8 cellular contexts compared by ENCODE assay signal in genomic region chr9:72477862-72478564, GRCh38. TPM values are rescaled to one million over a fixed set of nuclear protein-coding genes. Genes with fewer than 3 reads are reported as not detected.
DNase-seq lines count a peak whose midpoint lies in the region; ATAC-seq and TF ChIP-seq lines count a peak whose summit lies in the region.

No MANE protein-coding gene starts in this region.

- no peak overlapping the region for H3K9ac ChIP-seq in HUES6 (ENCODE audit: low read length)
- H3K9ac ChIP-seq in adipocyte (ENCODE audit: low read length) = no peak overlapping the region

- peaks cover 24% of the 10 kb centered on the region for H3K4me1 Mint-ChIP-seq in CD14-positive monocyte
- peaks cover 9 to 14% of the 10 kb centered on the region in 2 donors for H3K4me1 Mint-ChIP-seq in natural killer cell treated with Interleukin-12 subunit alpha and Interleukin-12 subunit beta and Interleukin-15 and Interleukin-18, amount 100 ng/mL, for 72 hours (ENCODE audit: low read depth in 2 of 2)

- TF ChIP-seq CTCF in CD14-positive monocyte (IDR thresholded peaks at IDR 0.05) = no peak

- no peaks in the 10 kb centered on the region for H3K27me3 ChIP-seq in HUES6 (ENCODE audit: control insufficient read depth, insufficient read depth, low read length)
- H3K27me3 ChIP-seq in adipocyte (replicated peaks; ENCODE audit: control insufficient read depth, insufficient read depth, low read length) = no peaks in the 10 kb centered on the region

- peak overlapping the region in 1 of 2 donors; percentile 63 for H3K4me3 Mint-ChIP-seq in CD14-positive monocyte
- no peak overlapping the region for H3K4me3 Mint-ChIP-seq in natural killer cell treated with Interleukin-12 subunit alpha and Interleukin-12 subunit beta and Interleukin-15 and Interleukin-18, amount 100 ng/mL, for 72 hours

- intact Hi-C loops in CD14-positive monocyte (cut with micrococcal nuclease) = no loop called here

- no peaks in the 10 kb centered on the region for H3K36me3 Mint-ChIP-seq in CD14-positive monocyte
- H3K36me3 Mint-ChIP-seq in natural killer cell treated with Interleukin-12 subunit alpha and Interleukin-12 subunit beta and Interleukin-15 and Interleukin-18, amount 100 ng/mL, for 72 hours = no peaks in the 10 kb centered on the region

- H3K4me3 ChIP-seq in HUES6 (ENCODE audit: low read depth, low read length) = peak overlapping the region; percentile 11; the same call in 1 of the 2 replicates
- H3K4me3 ChIP-seq in adipocyte (ENCODE audit: low read length) = no peak overlapping the region

- no peak for DNase-seq in CD14-positive monocyte (ENCODE audit: low spot score)
- DNase-seq in adipocyte (ENCODE audit: low read depth) = peak; percentile 59
- DNase-seq in left kidney (ENCODE audit: low read depth, low spot score) = peak; percentile 56
- DNase-seq in NCI-H146 (lab: John Stamatoyannopoulos, UW) = no peak
- DNase-seq in natural killer cell treated with Interleukin-12 subunit alpha and Interleukin-12 subunit beta and Interleukin-15 and Interleukin-18, amount 100 ng/mL, for 72 hours (ENCODE audit: low spot score) = no peak

- 0 out of 2 replicates have a peak, but pooled peaks cover 3% of the 10 kb centered on the region for H3K9me3 ChIP-seq in HUES6 (ENCODE audit: control insufficient read depth, insufficient read depth, low read depth, low read length)
- no peaks in the 10 kb centered on the region for H3K9me3 ChIP-seq in adipocyte (ENCODE audit: control insufficient read depth, low read length)

- H3K36me3 ChIP-seq in HUES6 (ENCODE audit: control insufficient read depth, insufficient read depth, low read length) = no peaks in the 10 kb centered on the region
- no peaks in the 10 kb centered on the region for H3K36me3 ChIP-seq in adipocyte (ENCODE audit: control insufficient read depth, insufficient read depth, low read length, severe bottlenecking)

- no peak overlapping the region; the same call in 1 of the 2 replicates for H3K27ac ChIP-seq in HUES6 (ENCODE audit: low read depth, low read length)

- peaks cover 0 to 2% (median 0%) of the 10 kb centered on the region in 7 donors for H3K9me3 Mint-ChIP-seq in CD14-positive monocyte
- H3K9me3 Mint-ChIP-seq in natural killer cell treated with Interleukin-12 subunit alpha and Interleukin-12 subunit beta and Interleukin-15 and Interleukin-18, amount 100 ng/mL, for 72 hours = no peaks in the 10 kb centered on the region

- peak overlapping the region; percentile 2 to 91 (median 68) for H3K27ac Mint-ChIP-seq in CD14-positive monocyte
- no peak overlapping the region for H3K27ac Mint-ChIP-seq in natural killer cell treated with Interleukin-12 subunit alpha and Interleukin-12 subunit beta and Interleukin-15 and Interleukin-18, amount 100 ng/mL, for 72 hours

- H3K27me3 Mint-ChIP-seq in CD14-positive monocyte (ENCODE audit: low read depth in 3 of 3) = peaks cover 0 to 9% (median 5%) of the 10 kb centered on the region in 3 donors
- peaks cover 0 to 16% of the 10 kb centered on the region in 2 donors for H3K27me3 Mint-ChIP-seq in natural killer cell treated with Interleukin-12 subunit alpha and Interleukin-12 subunit beta and Interleukin-15 and Interleukin-18, amount 100 ng/mL, for 72 hours

- ATAC-seq in HG02970 (IDR thresholded peaks at IDR 0.05; ENCODE audit: low FRiP score, unreplicated experiment) (no peak), GM18498 (IDR thresholded peaks at IDR 0.05; ENCODE audit: unreplicated experiment) (no peak)
- no peak for ATAC-seq in natural killer cell treated with Interleukin-12 subunit alpha and Interleukin-12 subunit beta and Interleukin-15 and Interleukin-18, amount 100 ng/mL, for 72 hours

- peaks cover 19% of the 10 kb centered on the region for H3K4me1 ChIP-seq in HUES6 (ENCODE audit: control insufficient read depth, insufficient read depth, low read length)
- peaks cover 13% of the 10 kb centered on the region for H3K4me1 ChIP-seq in adipocyte (ENCODE audit: control insufficient read depth, insufficient read depth, low read length)

RNA-seq across cellular contexts. Expression of gene TMC1, which starts 43.4 kb away (rescaled TPM):
- polyA plus RNA-seq in CD14-positive monocyte = under 1 TPM; 0.40 to 0.55 TPM
- not detected for total RNA-seq in natural killer cell treated with Interleukin-12 subunit alpha and Interleukin-12 subunit beta and Interleukin-15 and Interleukin-18, amount 100 ng/mL, for 72 hours

Comparison
In these comparisons a context has a peak if more than half of its experiments do, and no peak if none do; other contexts are left out.
1. DNase-seq: peak in adipocyte (single experiment) and left kidney (single experiment); none in CD14-positive monocyte (single experiment), NCI-H146 (single experiment) and natural killer cell treated with Interleukin-12 subunit alpha and Interleukin-12 subunit beta and Interleukin-15 and Interleukin-18, amount 100 ng/mL, for 72 hours (single experiment).
2. H3K27ac Mint-ChIP-seq: peak in CD14-positive monocyte (7 of 7); none in natural killer cell treated with Interleukin-12 subunit alpha and Interleukin-12 subunit beta and Interleukin-15 and Interleukin-18, amount 100 ng/mL, for 72 hours (0 of 2).